8 cellular contexts compared by ENCODE assay signal in the genomic region with DNA sequence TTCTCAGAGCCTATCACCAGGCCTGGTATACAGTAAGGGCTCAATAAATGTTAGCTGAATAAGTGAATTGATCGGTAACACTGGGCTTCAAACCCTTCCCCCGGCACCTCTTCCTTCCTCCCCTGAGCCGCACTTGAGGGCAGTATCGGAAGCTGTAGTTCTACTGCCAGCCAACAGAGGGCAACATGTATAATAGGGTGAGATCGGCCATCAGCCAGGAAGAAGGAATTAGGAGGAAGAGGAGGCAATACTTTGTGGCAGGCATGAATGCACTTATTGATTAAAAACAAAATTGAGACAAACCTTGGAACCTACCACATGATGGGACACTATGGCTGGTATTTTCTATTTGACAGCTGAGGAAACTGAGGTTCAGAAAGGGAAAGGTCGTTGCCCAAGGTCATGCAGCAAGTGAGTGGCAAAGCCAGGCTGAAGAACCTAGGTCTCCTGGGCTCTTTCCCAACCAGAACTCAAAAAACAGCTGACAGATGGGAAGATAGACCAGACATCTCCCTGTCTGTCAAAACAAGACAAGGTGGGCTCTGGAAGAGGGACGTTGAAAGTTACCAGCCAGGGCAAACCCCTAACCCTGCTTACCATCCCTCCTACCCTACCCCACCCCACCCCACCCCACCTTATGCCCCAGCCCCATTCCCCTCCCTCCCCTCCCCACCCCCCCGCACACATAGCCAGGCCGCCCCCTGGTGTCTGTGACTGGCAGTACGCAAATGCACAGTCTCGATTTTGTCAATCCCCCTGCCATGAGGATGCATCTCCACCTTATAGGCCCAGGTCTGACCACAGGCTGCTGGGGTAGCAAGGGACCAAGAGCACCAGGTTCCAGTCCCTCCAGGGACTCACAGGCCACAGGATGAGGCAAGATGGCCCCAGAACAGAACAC.
DNase-seq lines count a peak whose midpoint lies in the region; TF ChIP-seq lines count a peak whose summit lies in the region.

No MANE protein-coding gene starts in this region.

- no peak for TF ChIP-seq POLR2A in erythroblast (IDR thresholded peaks at IDR 0.05; ENCODE audit: low read length)

- DNase-seq in NCI-H2227 (lab: John Stamatoyannopoulos, UW; ENCODE audit: unreplicated experiment), result peak; percentile 30
- no peak for DNase-seq in NCI-H2227 treated with DMSO at 0.1 percent for 48 hours (lab: John Stamatoyannopoulos, UW)
- peak; percentile 36 to 53 for DNase-seq in NOMO-1 (lab: John Stamatoyannopoulos, UW; ENCODE audit: unreplicated experiment in 2 of 2)
- peak; percentile 87 for DNase-seq in activated CD8-positive, alpha-beta memory T cell treated with anti-CD3 and anti-CD28 coated beads for 24 hours
- DNase-seq in erythroblast (lab: John Stamatoyannopoulos, UW), result peak; percentile 41 to 52
- peak; percentile 7 for DNase-seq in renal cortical epithelial cell (ENCODE audit: low read depth)
- no peak for DNase-seq in nucleus accumbens (lab: John Stamatoyannopoulos, UW)
- no peak for DNase-seq in NCI-H1105 treated with DMSO at 0.1 percent for 48 hours (lab: John Stamatoyannopoulos, UW)

Comparison
In these comparisons a context has a peak if more than half of its experiments do, and no peak if none do; other contexts are left out.
1. DNase-seq: peak in NCI-H2227 (single experiment), NOMO-1 (2 of 2), activated CD8-positive, alpha-beta memory T cell treated with anti-CD3 and anti-CD28 coated beads for 24 hours (single experiment), erythroblast (2 of 2) and renal cortical epithelial cell (single experiment); none in NCI-H2227 treated with DMSO at 0.1 percent for 48 hours (single experiment), nucleus accumbens (0 of 56) and NCI-H1105 treated with DMSO at 0.1 percent for 48 hours (single experiment).